9 cellular contexts compared by ENCODE assay signal in the genomic region with DNA sequence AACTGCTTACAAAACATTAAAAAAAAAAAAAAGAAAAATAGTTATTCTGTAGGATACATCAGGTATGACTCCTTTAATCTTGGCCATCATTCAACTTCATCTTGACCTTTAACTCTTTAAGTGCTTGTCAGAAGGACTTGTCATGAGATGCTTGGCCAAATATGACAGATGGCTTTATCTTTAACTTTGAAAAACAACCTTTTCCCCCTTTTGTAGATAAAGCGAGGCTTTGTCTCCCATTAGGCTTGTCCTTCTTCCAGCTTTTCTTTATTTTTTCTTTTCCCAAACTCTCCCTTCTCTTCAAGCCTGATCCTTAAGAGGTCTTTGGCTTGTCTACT. TPM values are rescaled to one million over a fixed set of nuclear protein-coding genes. Genes with fewer than 3 reads are reported as not detected.
A peak's percentile ranks its signal among the peaks of the same experiment; 100 is the strongest.
DNase-seq lines count a peak whose midpoint lies in the region; ATAC-seq and TF ChIP-seq lines count a peak whose summit lies in the region.
"Had no signal": no experiment of that assay in that cellular context is flagged by ENCODE, and none has a peak within 500 bp of the region (broad histone marks: within the 10 kb centered on the region; RNA-seq: fewer than 3 reads in every experiment).

No MANE protein-coding gene starts in this region.

- H3K36me3 ChIP-seq in DOHH2 (ENCODE audit: control insufficient read depth, low read length) (peaks cover 73% of the 10 kb centered on the region), Karpas-422 (ENCODE audit: insufficient read depth, low read length) (peaks cover 65% of the 10 kb centered on the region), neural progenitor cell (peaks cover 17% of the 10 kb centered on the region), tibial nerve (peaks cover 0 to 20% (median 0%) of the 10 kb centered on the region in 3 donors)

- H3K79me2 ChIP-seq in DOHH2 (ENCODE audit: control insufficient read depth, low read length) (peaks cover 76% of the 10 kb centered on the region), Karpas-422 (ENCODE audit: low read length) (peaks cover 78% of the 10 kb centered on the region), neural progenitor cell (ENCODE audit: low read depth) (peaks cover 73% of the 10 kb centered on the region)

- peaks cover 45% of the 10 kb centered on the region for H3K4me1 Mint-ChIP-seq in neural progenitor cell

- TF ChIP-seq CTCF in DOHH2 (IDR thresholded peaks at IDR 0.05; ENCODE audit: low read depth, low read length, poor library complexity, severe bottlenecking), result no peak
- no peak for TF ChIP-seq CTCF in choroid plexus epithelial cell (conservative IDR thresholded peaks at IDR 0.05; ENCODE audit: low read depth, low read length)
- TF ChIP-seq CTCF in neural progenitor cell (IDR thresholded peaks at IDR 0.05), result no peak
- no peak for TF ChIP-seq CTCF in tibial nerve (IDR thresholded peaks at IDR 0.05)

- no peaks in the 10 kb centered on the region for H3K9me3 ChIP-seq in DOHH2 (ENCODE audit: control insufficient read depth, insufficient read depth, low read length)
- no peaks in the 10 kb centered on the region for H3K9me3 ChIP-seq in Karpas-422 (ENCODE audit: low read length)
- no peaks in the 10 kb centered on the region for H3K9me3 ChIP-seq in neural progenitor cell (ENCODE audit: low read depth)
- no peaks in the 10 kb centered on the region for H3K9me3 ChIP-seq in tibial nerve

- H3K9ac ChIP-seq in Karpas-422 (ENCODE audit: low read length) (peak overlapping the region; percentile 100), neural progenitor cell (no peak overlapping the region)

- peak overlapping the region; percentile 87 for H3K4me3 ChIP-seq in DOHH2 (ENCODE audit: low read length)
- peak overlapping the region; percentile 98 for H3K4me3 ChIP-seq in Karpas-422 (ENCODE audit: low read length)
- peak overlapping the region; percentile 100 for H3K4me3 ChIP-seq in choroid plexus epithelial cell (ENCODE audit: low read depth, low read length)
- H3K4me3 ChIP-seq in neural progenitor cell, result peak overlapping the region; percentile 98
- H3K4me3 ChIP-seq in tibial nerve, result no peak overlapping the region

- DNase-seq in Karpas-422 (no peak), choroid plexus epithelial cell (ENCODE audit: low read depth) (no peak), neural progenitor cell (ENCODE audit: low spot score) (no peak), tibial nerve (ENCODE audit: low spot score in 2 of 2) (no peak), NCI-H82 treated with DMSO at 0.1 percent for 48 hours (lab: John Stamatoyannopoulos, UW; ENCODE audit: unreplicated experiment) (no peak), iPS-NIHi7 (ENCODE audit: extremely low spot score) (no peak)
- DNase-seq: activated CD4-positive, alpha-beta T cell treated with anti-CD3 and anti-CD28 coated beads, Interleukin-2, amount 50 U/mL, for 4 hours had no signal

- H4K20me1 ChIP-seq in DOHH2 (ENCODE audit: control insufficient read depth, insufficient read depth, low read depth, low read length), result peaks cover 25% of the 10 kb centered on the region
- peaks cover 60% of the 10 kb centered on the region for H4K20me1 ChIP-seq in Karpas-422 (ENCODE audit: insufficient read depth, low read depth, low read length)
- H4K20me1 ChIP-seq in neural progenitor cell (ENCODE audit: low read depth), result peaks cover 68% of the 10 kb centered on the region

- H3K4me2 ChIP-seq in DOHH2 (ENCODE audit: low read length), result peak overlapping the region; percentile 64
- H3K4me2 ChIP-seq in Karpas-422 (ENCODE audit: low read depth, low read length, poor library complexity, severe bottlenecking), result peak overlapping the region; percentile 97
- peak overlapping the region; percentile 88 for H3K4me2 ChIP-seq in neural progenitor cell

- H2AFZ ChIP-seq in Karpas-422 (ENCODE audit: low read length) (no peak overlapping the region), neural progenitor cell (replicated peaks) (no peak overlapping the region)

- H3K9me3 Mint-ChIP-seq in neural progenitor cell, result no peaks in the 10 kb centered on the region

- H3K9me2 ChIP-seq in DOHH2 (replicated peaks; ENCODE audit: control insufficient read depth, low read length), result no peaks in the 10 kb centered on the region
- H3K9me2 ChIP-seq in Karpas-422 (replicated peaks; ENCODE audit: insufficient read depth, low read length), result no peaks in the 10 kb centered on the region

- H3K27ac ChIP-seq in DOHH2 (ENCODE audit: low read depth, low read length) (peak overlapping the region; percentile 99), Karpas-422 (ENCODE audit: low read length) (peak overlapping the region; percentile 93), neural progenitor cell (no peak overlapping the region), tibial nerve (peak overlapping the region in 2 of 4 donors; percentile 99)

- peaks cover 5% of the 10 kb centered on the region for H3K27me3 Mint-ChIP-seq in neural progenitor cell (ENCODE audit: insufficient read depth, low read depth)

- H3K27me3 ChIP-seq in DOHH2 (ENCODE audit: control insufficient read depth, low read length) (no peaks in the 10 kb centered on the region), Karpas-422 (ENCODE audit: low read length) (no peaks in the 10 kb centered on the region), neural progenitor cell (no peaks in the 10 kb centered on the region), tibial nerve (no peaks in the 10 kb centered on the region)

- no peak for TF ChIP-seq POLR2A in tibial nerve (IDR thresholded peaks at IDR 0.05)

- H3K27ac Mint-ChIP-seq in neural progenitor cell, result no peak overlapping the region

- WGBS in tibial nerve, 2 donors, result 47 to 65% methylated on average over 1 of the region's 1 CpG

- H3K4me3 Mint-ChIP-seq in neural progenitor cell, result peak overlapping the region; percentile 98

- peaks cover 36% of the 10 kb centered on the region for H3K36me3 Mint-ChIP-seq in neural progenitor cell

- ATAC-seq in GM21423 (IDR thresholded peaks at IDR 0.05; ENCODE audit: unreplicated experiment), result no peak

- H3K4me1 ChIP-seq in DOHH2 (ENCODE audit: control insufficient read depth, low read length), result peaks cover 67% of the 10 kb centered on the region
- peaks cover 57% of the 10 kb centered on the region for H3K4me1 ChIP-seq in Karpas-422 (ENCODE audit: low read length)
- peaks cover 25% of the 10 kb centered on the region for H3K4me1 ChIP-seq in neural progenitor cell
- peaks cover 0 to 66% (median 40%) of the 10 kb centered on the region in 4 donors for H3K4me1 ChIP-seq in tibial nerve

- no peak for TF ChIP-seq EP300 in tibial nerve (IDR thresholded peaks at IDR 0.05)

- H3F3A ChIP-seq in DOHH2 (ENCODE audit: control insufficient read depth, insufficient read depth), result peaks cover 56% of the 10 kb centered on the region
- H3F3A ChIP-seq in neural progenitor cell (ENCODE audit: low read depth), result peaks cover 17% of the 10 kb centered on the region

RNA-seq across cellular contexts. Expression of gene SRSF10, which starts 2.3 kb away (rescaled TPM):
- 87.6 and 150 TPM in 2 replicates for total RNA-seq in Karpas-422 (2014; rRNA removed; shearing (Covaris generic); ENCODE audit: low replicate concordance)
- total RNA-seq in neural progenitor cell (ENCODE audit: low replicate concordance) (161 and 219 TPM in 2 replicates), tibial nerve (100 to 1,000 TPM in 1 of 4 donors, 10 to 100 TPM in 3; 58.6 to 113 (median 89.9) TPM)

RNA-seq across cellular contexts. Expression of gene PNRC2, which starts 18.2 kb away (rescaled TPM):
- total RNA-seq in Karpas-422 (2014; rRNA removed; shearing (Covaris generic); ENCODE audit: low replicate concordance), result 114 and 140 TPM in 2 replicates
- 258 and 365 TPM in 2 replicates for total RNA-seq in neural progenitor cell (ENCODE audit: low replicate concordance)
- 10 to 100 TPM; 73.2 to 88.5 (median 77.5) TPM for total RNA-seq in tibial nerve

Comparison
In these comparisons a context has a peak if more than half of its experiments do, and no peak if none do; other contexts are left out.
1. H3K4me3 ChIP-seq: peak in DOHH2 (single experiment), Karpas-422 (single experiment), choroid plexus epithelial cell (single experiment) and neural progenitor cell (single experiment); none in tibial nerve (0 of 4).
2. Peak in every context shown above with its lines, with median percentiles within 50 percentile points of each other: H3K4me2 ChIP-seq.